In genomic region chr2:10399358-10399757, GRCh38 we compare ENCODE assay signal across 23 cellular contexts. TPM values are rescaled to one million over a fixed set of nuclear protein-coding genes. Genes with fewer than 3 reads are reported as not detected.
DNase-seq lines count a peak whose midpoint lies in the region; ATAC-seq and TF ChIP-seq lines count a peak whose summit lies in the region.
"Had no signal": no experiment of that assay in that cellular context is flagged by ENCODE, and none has a peak within 500 bp of the region (broad histone marks: within the 10 kb centered on the region; RNA-seq: fewer than 3 reads in every experiment).

No MANE protein-coding gene starts in this region.

- ATAC-seq in activated naive CD8-positive, alpha-beta T cell treated with anti-CD3 and anti-CD28 coated beads, Interleukin-2, amount 50 U/mL, for 24 hours, result no peak
- no peak for ATAC-seq in stimulated activated effector memory CD8-positive, alpha-beta T cell treated with anti-CD3 and anti-CD28 coated beads, Interleukin-12 subunit alpha, Interleukin-12 subunit beta, amount 100 ng/mL, for 72 hours
- ATAC-seq in HG03280 (IDR thresholded peaks at IDR 0.05; ENCODE audit: unreplicated experiment) (no peak), HG02642 (IDR thresholded peaks at IDR 0.05; ENCODE audit: poor library complexity, unreplicated experiment) (no peak)
- ATAC-seq: activated naive CD4-positive, alpha-beta T cell treated with anti-CD3 and anti-CD28 coated beads, Interleukin-2, amount 50 U/mL, for 72 hours; left lobe of liver; stimulated activated naive CD8-positive, alpha-beta T cell treated with anti-CD3 and anti-CD28 coated beads, Interleukin-15, amount 100 ng/mL, for 72 hours had no signal

- no peak for DNase-seq in activated CD4-positive, alpha-beta memory T cell treated with anti-CD3 and anti-CD28 coated beads for 36 hours
- no peak for DNase-seq in activated CD4-positive, alpha-beta memory T cell treated with anti-CD3 and anti-CD28 coated beads, Interleukin-2, amount 10 ng/mL, durations not matched to agents 7 days and 5 days
- DNase-seq in Calu3, result no peak
- no peak for DNase-seq in activated naive CD8-positive, alpha-beta T cell treated with anti-CD3 and anti-CD28 coated beads, Interleukin-2, amount 50 U/mL, for 24 hours
- no peak for DNase-seq in stimulated activated effector memory CD8-positive, alpha-beta T cell treated with anti-CD3 and anti-CD28 coated beads, Interleukin-12 subunit alpha, Interleukin-12 subunit beta, amount 100 ng/mL, for 72 hours (ENCODE audit: low spot score in 2 of 2)
- DNase-seq in osteoblast (ENCODE audit: insufficient read length, low spot score, missing footprints), result no peak
- DNase-seq: cerebellar nuclear complex, erythroblast, foreskin fibroblast, HFFc6, NCI-H1694, NCI-H2171 treated with DMSO at 0.1 percent for 48 hours, NCI-H526 treated with DMSO at 0.1 percent for 48 hours, RPMI8226, trophoblast cell had no signal

- no peak overlapping the region for H3K4me2 ChIP-seq in osteoblast (ENCODE audit: insufficient read depth, low read length)

- intact Hi-C loops in activated CD4-positive, alpha-beta memory T cell treated with anti-CD3 and anti-CD28 coated beads for 36 hours (cut with micrococcal nuclease), result no loop called here
- intact Hi-C loops in Calu3 (cut with micrococcal nuclease; ENCODE audit: unreplicated experiment), result no loop called here

- no TSS peak for BruUV-seq in Calu3 (replicated peaks; lab: Mats Ljungman, UMichigan)

- peaks cover 14% of the 10 kb centered on the region for H4K20me1 ChIP-seq in osteoblast (ENCODE audit: insufficient read depth, low read length)

- H3K4me3 Mint-ChIP-seq in activated CD4-positive, alpha-beta memory T cell treated with anti-CD3 and anti-CD28 coated beads for 36 hours, result no peak overlapping the region
- H3K4me3 Mint-ChIP-seq in activated CD4-positive, alpha-beta memory T cell treated with anti-CD3 and anti-CD28 coated beads, Interleukin-2, amount 10 ng/mL, durations not matched to agents 7 days and 5 days, result no peak overlapping the region
- no peak overlapping the region for H3K4me3 Mint-ChIP-seq in Calu3 (ENCODE audit: low read depth, unreplicated experiment)
- peak overlapping the region; percentile 47 for H3K4me3 Mint-ChIP-seq in activated naive CD8-positive, alpha-beta T cell treated with anti-CD3 and anti-CD28 coated beads, Interleukin-2, amount 50 U/mL, for 24 hours
- H3K4me3 Mint-ChIP-seq in stimulated activated effector memory CD8-positive, alpha-beta T cell treated with anti-CD3 and anti-CD28 coated beads, Interleukin-12 subunit alpha, Interleukin-12 subunit beta, amount 100 ng/mL, for 72 hours, result peak overlapping the region; percentile 49
- H3K4me3 Mint-ChIP-seq: HFFc6, neural crest cell had no signal

- POLR2A ChIA-PET in activated CD4-positive, alpha-beta memory T cell treated with anti-CD3 and anti-CD28 coated beads for 36 hours (lab: Charles Lee), result interaction anchor here (0.7 kb wide), 1 partner anchor 38 kb away, joined by 5 read pairs; no protein-coding TSS in a partner anchor
- POLR2A ChIA-PET in activated CD4-positive, alpha-beta memory T cell treated with anti-CD3 and anti-CD28 coated beads, Interleukin-2, amount 10 ng/mL, durations not matched to agents 7 days and 5 days (lab: Charles Lee), result no interaction called here

- TF ChIP-seq CTCF in Calu3 (IDR thresholded peaks at IDR 0.05; ENCODE audit: unreplicated experiment) (no peak), osteoblast (IDR thresholded peaks at IDR 0.05; ENCODE audit: extremely low read depth, low read depth, low read length) (no peak)

- CTCF ChIA-PET in activated CD4-positive, alpha-beta memory T cell treated with anti-CD3 and anti-CD28 coated beads for 36 hours (lab: Charles Lee), result no interaction called here
- CTCF ChIA-PET in activated CD4-positive, alpha-beta memory T cell treated with anti-CD3 and anti-CD28 coated beads, Interleukin-2, amount 10 ng/mL, durations not matched to agents 7 days and 5 days (lab: Charles Lee), result interaction anchor here (1.1 kb wide), 1 partner anchor 9 kb away, joined by 3 read pairs; no protein-coding TSS in a partner anchor
- CTCF ChIA-PET in Calu3 (lab: Charles Lee), result no interaction called here

- peaks cover 23% of the 10 kb centered on the region for H3K4me1 ChIP-seq in osteoblast (ENCODE audit: insufficient read depth, low read length)

- no peaks in the 10 kb centered on the region for H3K36me3 ChIP-seq in osteoblast (ENCODE audit: insufficient read depth, low read length)

- H2AFZ ChIP-seq in osteoblast (ENCODE audit: low read length), result no peak overlapping the region

- peaks cover 18% of the 10 kb centered on the region for H3K36me3 Mint-ChIP-seq in activated CD4-positive, alpha-beta memory T cell treated with anti-CD3 and anti-CD28 coated beads for 36 hours
- H3K36me3 Mint-ChIP-seq in activated CD4-positive, alpha-beta memory T cell treated with anti-CD3 and anti-CD28 coated beads, Interleukin-2, amount 10 ng/mL, durations not matched to agents 7 days and 5 days (ENCODE audit: low read depth), result peaks cover 35% of the 10 kb centered on the region
- H3K36me3 Mint-ChIP-seq in Calu3 (ENCODE audit: insufficient read depth, unreplicated experiment), result no peaks in the 10 kb centered on the region
- peaks cover 27% of the 10 kb centered on the region for H3K36me3 Mint-ChIP-seq in activated naive CD8-positive, alpha-beta T cell treated with anti-CD3 and anti-CD28 coated beads, Interleukin-2, amount 50 U/mL, for 24 hours (ENCODE audit: low read depth)
- peaks cover 58% of the 10 kb centered on the region for H3K36me3 Mint-ChIP-seq in stimulated activated effector memory CD8-positive, alpha-beta T cell treated with anti-CD3 and anti-CD28 coated beads, Interleukin-12 subunit alpha, Interleukin-12 subunit beta, amount 100 ng/mL, for 72 hours

- H3K9me3 Mint-ChIP-seq in activated CD4-positive, alpha-beta memory T cell treated with anti-CD3 and anti-CD28 coated beads for 36 hours, result no peaks in the 10 kb centered on the region
- no peaks in the 10 kb centered on the region for H3K9me3 Mint-ChIP-seq in activated CD4-positive, alpha-beta memory T cell treated with anti-CD3 and anti-CD28 coated beads, Interleukin-2, amount 10 ng/mL, durations not matched to agents 7 days and 5 days
- no peaks in the 10 kb centered on the region for H3K9me3 Mint-ChIP-seq in Calu3 (ENCODE audit: low read depth, unreplicated experiment)
- H3K9me3 Mint-ChIP-seq in activated naive CD8-positive, alpha-beta T cell treated with anti-CD3 and anti-CD28 coated beads, Interleukin-2, amount 50 U/mL, for 24 hours, result no peaks in the 10 kb centered on the region
- H3K9me3 Mint-ChIP-seq in stimulated activated effector memory CD8-positive, alpha-beta T cell treated with anti-CD3 and anti-CD28 coated beads, Interleukin-12 subunit alpha, Interleukin-12 subunit beta, amount 100 ng/mL, for 72 hours, result no peaks in the 10 kb centered on the region
- H3K9me3 Mint-ChIP-seq: activated naive CD4-positive, alpha-beta T cell treated with anti-CD3 and anti-CD28 coated beads, Interleukin-2, amount 50 U/mL, for 72 hours; HFFc6; neural crest cell; stimulated activated naive CD8-positive, alpha-beta T cell treated with anti-CD3 and anti-CD28 coated beads, Interleukin-15, amount 100 ng/mL, for 72 hours had no signal

- no peak overlapping the region for H3K4me3 ChIP-seq in osteoblast (ENCODE audit: insufficient read depth, low read length)
- H3K4me3 ChIP-seq: BLaER1, skin epidermis had no signal

- no peak overlapping the region for H3K27ac ChIP-seq in osteoblast (ENCODE audit: low read depth, low read length)

- peak overlapping the region; percentile 7 for H3K27ac Mint-ChIP-seq in activated CD4-positive, alpha-beta memory T cell treated with anti-CD3 and anti-CD28 coated beads for 36 hours
- no peak overlapping the region for H3K27ac Mint-ChIP-seq in activated CD4-positive, alpha-beta memory T cell treated with anti-CD3 and anti-CD28 coated beads, Interleukin-2, amount 10 ng/mL, durations not matched to agents 7 days and 5 days
- peak overlapping the region; percentile 36 for H3K27ac Mint-ChIP-seq in Calu3 (ENCODE audit: unreplicated experiment)
- peak overlapping the region; percentile 87 for H3K27ac Mint-ChIP-seq in activated naive CD8-positive, alpha-beta T cell treated with anti-CD3 and anti-CD28 coated beads, Interleukin-2, amount 50 U/mL, for 24 hours
- peak overlapping the region; percentile 88 for H3K27ac Mint-ChIP-seq in stimulated activated effector memory CD8-positive, alpha-beta T cell treated with anti-CD3 and anti-CD28 coated beads, Interleukin-12 subunit alpha, Interleukin-12 subunit beta, amount 100 ng/mL, for 72 hours
- H3K27ac Mint-ChIP-seq: HFFc6 had no signal

- no peaks in the 10 kb centered on the region for H3K27me3 Mint-ChIP-seq in activated CD4-positive, alpha-beta memory T cell treated with anti-CD3 and anti-CD28 coated beads for 36 hours
- H3K27me3 Mint-ChIP-seq in activated CD4-positive, alpha-beta memory T cell treated with anti-CD3 and anti-CD28 coated beads, Interleukin-2, amount 10 ng/mL, durations not matched to agents 7 days and 5 days, result no peaks in the 10 kb centered on the region
- H3K27me3 Mint-ChIP-seq in Calu3 (ENCODE audit: unreplicated experiment), result no peaks in the 10 kb centered on the region
- peaks cover 2% of the 10 kb centered on the region for H3K27me3 Mint-ChIP-seq in activated naive CD8-positive, alpha-beta T cell treated with anti-CD3 and anti-CD28 coated beads, Interleukin-2, amount 50 U/mL, for 24 hours
- H3K27me3 Mint-ChIP-seq: stimulated activated naive CD8-positive, alpha-beta T cell treated with anti-CD3 and anti-CD28 coated beads, Interleukin-15, amount 100 ng/mL, for 72 hours had no signal

- no peaks in the 10 kb centered on the region for H3K27me3 ChIP-seq in osteoblast (ENCODE audit: insufficient read depth, low read length)
- H3K27me3 ChIP-seq: BLaER1 had no signal

- peaks cover 63% of the 10 kb centered on the region for H3K79me2 ChIP-seq in osteoblast (ENCODE audit: insufficient read depth, low read length)

- no peaks in the 10 kb centered on the region for H3K9me3 ChIP-seq in osteoblast (ENCODE audit: low read depth, low read length)

- H3K4me1 Mint-ChIP-seq in activated CD4-positive, alpha-beta memory T cell treated with anti-CD3 and anti-CD28 coated beads for 36 hours (ENCODE audit: low read depth), result peaks cover 37% of the 10 kb centered on the region
- H3K4me1 Mint-ChIP-seq in activated CD4-positive, alpha-beta memory T cell treated with anti-CD3 and anti-CD28 coated beads, Interleukin-2, amount 10 ng/mL, durations not matched to agents 7 days and 5 days, result peaks cover 32% of the 10 kb centered on the region
- peaks cover 28% of the 10 kb centered on the region for H3K4me1 Mint-ChIP-seq in Calu3 (ENCODE audit: low read depth, unreplicated experiment)
- peaks cover 55% of the 10 kb centered on the region for H3K4me1 Mint-ChIP-seq in activated naive CD8-positive, alpha-beta T cell treated with anti-CD3 and anti-CD28 coated beads, Interleukin-2, amount 50 U/mL, for 24 hours
- H3K4me1 Mint-ChIP-seq in stimulated activated effector memory CD8-positive, alpha-beta T cell treated with anti-CD3 and anti-CD28 coated beads, Interleukin-12 subunit alpha, Interleukin-12 subunit beta, amount 100 ng/mL, for 72 hours, result peaks cover 55% of the 10 kb centered on the region

RNA-seq across cellular contexts. Expression of gene ODC1, which starts 48.8 kb away (rescaled TPM):
- total RNA-seq in activated CD4-positive, alpha-beta memory T cell treated with anti-CD3 and anti-CD28 coated beads for 36 hours, result 100 to 1,000 TPM; 138 to 142 TPM
- 10 to 100 TPM; 48.1 to 54.9 TPM for total RNA-seq in activated CD4-positive, alpha-beta memory T cell treated with anti-CD3 and anti-CD28 coated beads, Interleukin-2, amount 10 ng/mL, durations not matched to agents 7 days and 5 days
- total RNA-seq in Calu3 (2022), result 78.4 and 85.7 TPM in 2 replicates
- total RNA-seq in osteoblast, result 106 and 109 TPM in 2 replicates

Comparison
In these comparisons a context has a peak if more than half of its experiments do, and no peak if none do; other contexts are left out.
1. H3K4me3 Mint-ChIP-seq: peak in activated naive CD8-positive, alpha-beta T cell treated with anti-CD3 and anti-CD28 coated beads, Interleukin-2, amount 50 U/mL, for 24 hours (single experiment) and stimulated activated effector memory CD8-positive, alpha-beta T cell treated with anti-CD3 and anti-CD28 coated beads, Interleukin-12 subunit alpha, Interleukin-12 subunit beta, amount 100 ng/mL, for 72 hours (single experiment); none in activated CD4-positive, alpha-beta memory T cell treated with anti-CD3 and anti-CD28 coated beads for 36 hours (single experiment), activated CD4-positive, alpha-beta memory T cell treated with anti-CD3 and anti-CD28 coated beads, Interleukin-2, amount 10 ng/mL, durations not matched to agents 7 days and 5 days (single experiment) and Calu3 (single experiment).